10 cellular contexts compared by ENCODE assay signal in the genomic region with DNA sequence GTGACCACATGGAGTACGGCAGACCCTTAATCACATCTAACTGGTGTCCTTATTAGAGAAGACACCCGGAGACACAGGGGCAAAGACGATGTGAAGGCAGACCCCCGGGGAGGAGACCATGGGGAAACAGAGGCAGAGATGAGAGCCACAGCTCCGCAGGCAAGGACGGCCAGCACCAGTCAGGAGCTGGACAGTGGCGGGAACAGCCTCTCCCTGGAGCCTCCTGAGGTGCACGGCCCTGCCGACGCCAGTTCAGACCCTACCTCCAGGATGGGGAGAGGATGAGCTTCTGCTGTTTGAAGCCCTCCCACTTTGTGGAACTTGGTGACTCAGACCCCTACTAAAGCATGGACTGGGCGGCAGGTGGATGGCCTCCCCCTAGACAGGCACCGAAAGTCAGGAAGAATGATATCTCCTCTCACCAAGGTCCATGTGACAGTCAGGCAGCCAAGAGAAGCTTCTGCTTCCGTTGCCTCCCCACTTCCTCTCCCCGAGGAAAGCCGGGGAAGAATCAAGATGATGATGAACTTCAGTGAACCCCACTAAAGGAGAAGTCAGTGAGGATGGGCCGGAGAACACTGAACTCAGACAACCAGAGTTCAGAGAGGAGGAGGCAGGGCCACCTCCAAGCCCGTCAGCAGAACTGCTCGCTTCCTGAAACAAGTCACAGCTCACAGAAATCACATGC. TPM values are rescaled to one million over a fixed set of nuclear protein-coding genes. Genes with fewer than 3 reads are reported as not detected.
DNase-seq lines count a peak whose midpoint lies in the region; ATAC-seq and TF ChIP-seq lines count a peak whose summit lies in the region.
"Had no signal": no experiment of that assay in that cellular context is flagged by ENCODE, and none has a peak within 500 bp of the region (broad histone marks: within the 10 kb centered on the region; RNA-seq: fewer than 3 reads in every experiment).

No MANE protein-coding gene starts in this region.

- H3K79me2 ChIP-seq in GM23338 (replicated peaks; ENCODE audit: insufficient read depth): peaks cover 44% of the 10 kb centered on the region

- H3K27ac Mint-ChIP-seq in GM23338: 0 out of 2 replicates have a peak overlapping the region, but pooled peaks have one; percentile 48
- peak overlapping the region; percentile 14 to 19 for H3K27ac Mint-ChIP-seq in stimulated activated naive CD8-positive, alpha-beta T cell treated with anti-CD3 and anti-CD28 coated beads, Interleukin-15, amount 100 ng/mL, for 72 hours

- ATAC-seq in GM23338 (no peak), heart right ventricle (peak; percentile 23 to 82 (median 62)), GM19324 (IDR thresholded peaks at IDR 0.05; ENCODE audit: low FRiP score, unreplicated experiment) (no peak)
- ATAC-seq in stimulated activated naive CD8-positive, alpha-beta T cell treated with anti-CD3 and anti-CD28 coated beads, Interleukin-15, amount 100 ng/mL, for 72 hours: no peak

- H3K9me3 ChIP-seq in heart right ventricle: no peaks in the 10 kb centered on the region

- H3K4me3 ChIP-seq in GM23338 (no peak overlapping the region), heart right ventricle (no peak overlapping the region)

- no peaks in the 10 kb centered on the region for H3K9me2 ChIP-seq in GM23338 (ENCODE audit: insufficient read depth)

- H3F3A ChIP-seq in GM23338 (replicated peaks; ENCODE audit: low read depth): no peaks in the 10 kb centered on the region

- no peak overlapping the region for H2AFZ ChIP-seq in GM23338

- H3K36me3 ChIP-seq in GM23338 (ENCODE audit: insufficient read depth) (no peaks in the 10 kb centered on the region), heart right ventricle (peaks cover 0 to 6% (median 0%) of the 10 kb centered on the region in 9 donors)

- peaks cover 11% of the 10 kb centered on the region for H3K4me1 Mint-ChIP-seq in GM23338
- H3K4me1 Mint-ChIP-seq in stimulated activated naive CD8-positive, alpha-beta T cell treated with anti-CD3 and anti-CD28 coated beads, Interleukin-15, amount 100 ng/mL, for 72 hours: peaks cover 16% of the 10 kb centered on the region
- H3K4me1 Mint-ChIP-seq: central memory CD8-positive, alpha-beta T cell had no signal

- H3K27ac ChIP-seq in GM23338 (ENCODE audit: low read depth): no peak overlapping the region
- H3K27ac ChIP-seq in heart right ventricle: peak overlapping the region in 5 of 10 donors; percentile 29 to 86 (median 56)

- no peak for TF ChIP-seq CTCF in GM23338 (conservative IDR thresholded peaks at IDR 0.05; ENCODE audit: low read depth in 2 of 2)
- no peak for TF ChIP-seq CTCF in heart right ventricle (IDR thresholded peaks at IDR 0.05)

- H3K9me3 Mint-ChIP-seq in GM23338: no peaks in the 10 kb centered on the region
- H3K9me3 Mint-ChIP-seq in stimulated activated naive CD8-positive, alpha-beta T cell treated with anti-CD3 and anti-CD28 coated beads, Interleukin-15, amount 100 ng/mL, for 72 hours: no peaks in the 10 kb centered on the region
- H3K9me3 Mint-ChIP-seq: central memory CD8-positive, alpha-beta T cell had no signal

- no peak for DNase-seq in GM23338 (ENCODE audit: low spot score)
- DNase-seq in SIG-M5 treated with dmso at 0.1 percent for 504 hours (lab: John Stamatoyannopoulos, UW; ENCODE audit: unreplicated experiment): peak; percentile 95
- peak in 1 of 2 donors; percentile 45 for DNase-seq in heart right ventricle
- DNase-seq in stimulated activated naive CD8-positive, alpha-beta T cell treated with anti-CD3 and anti-CD28 coated beads, Interleukin-15, amount 100 ng/mL, for 72 hours: no peak
- no peak for DNase-seq in activated T-cell treated with anti-CD3 and anti-CD28 coated beads, Interleukin-2, amount 50 U/mL, for 48 hours
- DNase-seq in activated gamma-delta T cell (lab: John Stamatoyannopoulos, UW): no peak
- DNase-seq in stimulated activated naive CD4-positive, alpha-beta T cell treated with Interleukin-2 at 50 U/mL for 16 hours (lab: John Stamatoyannopoulos, UW): no peak
- DNase-seq: NCI-H187 treated with DMSO at 0.1 percent for 48 hours had no signal

- intact Hi-C loops in heart right ventricle (cut with DNase I): no loop called here

- H3K4me1 ChIP-seq in GM23338 (ENCODE audit: insufficient read depth) (peaks cover 10% of the 10 kb centered on the region), heart right ventricle (peaks cover 0 to 80% (median 33%) of the 10 kb centered on the region in 9 donors)

- H3K4me2 ChIP-seq in GM23338: no peak overlapping the region

- H3K27me3 Mint-ChIP-seq in GM23338 (ENCODE audit: insufficient read depth, low read depth, poor library complexity): peaks cover 2% of the 10 kb centered on the region
- no peaks in the 10 kb centered on the region for H3K27me3 Mint-ChIP-seq in stimulated activated naive CD8-positive, alpha-beta T cell treated with anti-CD3 and anti-CD28 coated beads, Interleukin-15, amount 100 ng/mL, for 72 hours

- no peak overlapping the region for H3K4me3 Mint-ChIP-seq in GM23338
- H3K4me3 Mint-ChIP-seq in stimulated activated naive CD8-positive, alpha-beta T cell treated with anti-CD3 and anti-CD28 coated beads, Interleukin-15, amount 100 ng/mL, for 72 hours: no peak overlapping the region
- H3K4me3 Mint-ChIP-seq: central memory CD8-positive, alpha-beta T cell had no signal

- H4K20me1 ChIP-seq in GM23338 (replicated peaks; ENCODE audit: insufficient read depth): peaks cover 2% of the 10 kb centered on the region

- no peaks in the 10 kb centered on the region for H3K36me3 Mint-ChIP-seq in GM23338 (ENCODE audit: low read depth)

- H3K27me3 ChIP-seq in GM23338 (ENCODE audit: insufficient read depth) (no peaks in the 10 kb centered on the region), heart right ventricle (no peaks in the 10 kb centered on the region)

- WGBS in heart right ventricle, 2 donors: 72 to 73% methylated on average over 18 of the region's 18 CpGs

TF ChIP-seq in GM23338, 12 proteins besides CTCF, POLR2A, EP300 and RAD21 (continues in another document):
- TF ChIP-seq POLR2AphosphoS5 (IDR thresholded peaks at IDR 0.05; ENCODE audit: low read depth) (no peak), JUNB (IDR thresholded peaks at IDR 0.05; ENCODE audit: unreplicated experiment) (no peak)
- TF ChIP-seq, protein P1, sequence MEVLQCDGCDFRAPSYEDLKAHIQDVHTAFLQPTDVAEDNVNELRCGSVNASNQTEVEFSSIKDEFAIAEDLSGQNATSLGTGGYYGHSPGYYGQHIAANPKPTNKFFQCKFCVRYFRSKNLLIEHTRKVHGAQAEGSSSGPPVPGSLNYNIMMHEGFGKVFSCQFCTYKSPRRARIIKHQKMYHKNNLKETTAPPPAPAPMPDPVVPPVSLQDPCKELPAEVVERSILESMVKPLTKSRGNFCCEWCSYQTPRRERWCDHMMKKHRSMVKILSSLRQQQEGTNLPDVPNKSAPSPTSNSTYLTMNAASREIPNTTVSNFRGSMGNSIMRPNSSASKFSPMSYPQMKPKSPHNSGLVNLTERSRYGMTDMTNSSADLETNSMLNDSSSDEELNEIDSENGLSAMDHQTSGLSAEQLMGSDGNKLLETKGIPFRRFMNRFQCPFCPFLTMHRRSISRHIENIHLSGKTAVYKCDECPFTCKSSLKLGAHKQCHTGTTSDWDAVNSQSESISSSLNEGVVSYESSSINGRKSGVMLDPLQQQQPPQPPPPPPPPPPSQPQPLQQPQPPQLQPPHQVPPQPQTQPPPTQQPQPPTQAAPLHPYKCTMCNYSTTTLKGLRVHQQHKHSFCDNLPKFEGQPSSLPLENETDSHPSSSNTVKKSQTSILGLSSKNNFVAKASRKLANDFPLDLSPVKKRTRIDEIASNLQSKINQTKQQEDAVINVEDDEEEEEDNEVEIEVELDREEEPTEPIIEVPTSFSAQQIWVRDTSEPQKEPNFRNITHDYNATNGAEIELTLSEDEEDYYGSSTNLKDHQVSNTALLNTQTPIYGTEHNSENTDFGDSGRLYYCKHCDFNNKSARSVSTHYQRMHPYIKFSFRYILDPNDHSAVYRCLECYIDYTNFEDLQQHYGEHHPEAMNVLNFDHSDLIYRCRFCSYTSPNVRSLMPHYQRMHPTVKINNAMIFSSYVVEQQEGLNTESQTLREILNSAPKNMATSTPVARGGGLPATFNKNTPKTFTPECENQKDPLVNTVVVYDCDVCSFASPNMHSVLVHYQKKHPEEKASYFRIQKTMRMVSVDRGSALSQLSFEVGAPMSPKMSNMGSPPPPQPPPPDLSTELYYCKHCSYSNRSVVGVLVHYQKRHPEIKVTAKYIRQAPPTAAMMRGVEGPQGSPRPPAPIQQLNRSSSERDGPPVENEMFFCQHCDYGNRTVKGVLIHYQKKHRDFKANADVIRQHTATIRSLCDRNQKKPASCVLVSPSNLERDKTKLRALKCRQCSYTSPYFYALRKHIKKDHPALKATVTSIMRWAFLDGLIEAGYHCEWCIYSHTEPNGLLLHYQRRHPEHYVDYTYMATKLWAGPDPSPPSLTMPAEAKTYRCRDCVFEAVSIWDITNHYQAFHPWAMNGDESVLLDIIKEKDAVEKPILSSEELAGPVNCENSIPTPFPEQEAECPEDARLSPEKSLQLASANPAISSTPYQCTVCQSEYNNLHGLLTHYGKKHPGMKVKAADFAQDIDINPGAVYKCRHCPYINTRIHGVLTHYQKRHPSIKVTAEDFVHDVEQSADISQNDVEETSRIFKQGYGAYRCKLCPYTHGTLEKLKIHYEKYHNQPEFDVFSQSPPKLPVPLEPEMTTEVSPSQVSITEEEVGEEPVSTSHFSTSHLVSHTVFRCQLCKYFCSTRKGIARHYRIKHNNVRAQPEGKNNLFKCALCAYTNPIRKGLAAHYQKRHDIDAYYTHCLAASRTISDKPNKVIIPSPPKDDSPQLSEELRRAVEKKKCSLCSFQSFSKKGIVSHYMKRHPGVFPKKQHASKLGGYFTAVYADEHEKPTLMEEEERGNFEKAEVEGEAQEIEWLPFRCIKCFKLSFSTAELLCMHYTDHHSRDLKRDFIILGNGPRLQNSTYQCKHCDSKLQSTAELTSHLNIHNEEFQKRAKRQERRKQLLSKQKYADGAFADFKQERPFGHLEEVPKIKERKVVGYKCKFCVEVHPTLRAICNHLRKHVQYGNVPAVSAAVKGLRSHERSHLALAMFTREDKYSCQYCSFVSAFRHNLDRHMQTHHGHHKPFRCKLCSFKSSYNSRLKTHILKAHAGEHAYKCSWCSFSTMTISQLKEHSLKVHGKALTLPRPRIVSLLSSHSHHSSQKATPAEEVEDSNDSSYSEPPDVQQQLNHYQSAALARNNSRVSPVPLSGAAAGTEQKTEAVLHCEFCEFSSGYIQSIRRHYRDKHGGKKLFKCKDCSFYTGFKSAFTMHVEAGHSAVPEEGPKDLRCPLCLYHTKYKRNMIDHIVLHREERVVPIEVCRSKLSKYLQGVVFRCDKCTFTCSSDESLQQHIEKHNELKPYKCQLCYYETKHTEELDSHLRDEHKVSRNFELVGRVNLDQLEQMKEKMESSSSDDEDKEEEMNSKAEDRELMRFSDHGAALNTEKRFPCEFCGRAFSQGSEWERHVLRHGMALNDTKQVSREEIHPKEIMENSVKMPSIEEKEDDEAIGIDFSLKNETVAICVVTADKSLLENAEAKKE (CRISPR knock-in tag; IDR thresholded peaks at IDR 0.05): no peak

RNA-seq across cellular contexts. Expression of a gene that starts 25.4 kb away (rescaled TPM):
- total RNA-seq in GM23338 (2014; rRNA removed; shearing (Covaris generic)): 26.6 and 32.1 TPM in 2 replicates
- polyA plus RNA-seq in GM23338 (2016; fragmentation: Nextera tagmentation; extraction: Ambion mirVana) (11.8 and 12.3 TPM in 2 replicates), heart right ventricle (10 to 100 TPM in 1 of 2 donors, 1 to 10 TPM in 1; 5.4 to 15.3 TPM)
- total RNA-seq in heart right ventricle: 10 to 100 TPM in 9 of 10 donors, 1 to 10 TPM in 1; 9.4 to 40.8 (median 12.5) TPM

Comparison
In these comparisons a context has a peak if more than half of its experiments do, and no peak if none do; other contexts are left out.
1. ATAC-seq: peak in heart right ventricle (8 of 8); none in GM23338 (single experiment), stimulated activated naive CD8-positive, alpha-beta T cell treated with anti-CD3 and anti-CD28 coated beads, Interleukin-15, amount 100 ng/mL, for 72 hours (single experiment) and GM19324 (single experiment).